In the genomic region with DNA sequence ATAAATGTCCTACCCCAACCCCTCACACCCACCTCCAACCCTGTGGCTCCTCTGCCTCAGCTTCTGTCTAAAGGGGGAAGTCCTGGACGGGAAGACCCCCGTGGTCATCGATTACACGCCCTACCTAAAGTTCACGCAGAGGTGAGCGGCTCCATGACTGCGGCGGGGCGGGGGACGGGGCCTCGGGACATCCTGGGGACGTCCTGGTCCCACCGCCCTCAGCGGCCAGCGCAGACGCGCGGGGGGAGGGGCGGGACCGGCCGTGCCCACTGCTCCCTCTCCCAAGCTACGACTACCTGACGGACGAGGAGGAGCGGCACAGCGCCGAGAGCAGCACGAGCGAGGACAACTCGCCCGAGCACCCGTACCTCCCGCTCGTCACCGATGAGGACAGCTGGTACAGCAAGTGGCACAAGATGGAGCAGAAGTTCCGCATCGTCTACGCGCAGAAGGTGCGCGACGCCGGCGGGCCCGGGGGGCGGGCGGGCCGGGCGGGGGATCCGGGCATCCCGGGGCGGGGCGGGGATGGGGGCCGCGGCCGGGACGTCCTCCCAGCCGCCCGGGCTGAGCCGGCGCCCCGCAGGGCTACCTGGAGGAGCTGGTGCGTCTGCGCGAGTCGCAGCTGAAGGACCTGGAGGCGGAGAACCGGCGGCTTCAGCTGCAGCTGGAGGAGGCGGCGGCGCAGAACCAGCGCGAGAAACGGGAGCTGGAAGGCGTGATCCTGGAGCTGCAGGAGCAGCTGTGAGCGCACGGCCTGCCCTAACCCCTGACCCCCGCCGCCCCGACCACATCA, we compare ENCODE assay signal across 7 cellular contexts. TPM values are rescaled to one million over a fixed set of nuclear protein-coding genes. Genes with fewer than 3 reads are reported as not detected.
A peak's percentile ranks its signal among the peaks of the same experiment; 100 is the strongest.
DNase-seq lines count a peak whose midpoint lies in the region; ATAC-seq, FAIRE-seq and TF ChIP-seq lines count a peak whose summit lies in the region.

No MANE protein-coding gene starts in this region.

- peak overlapping the region; percentile 61 for H2AFZ ChIP-seq in GM12878 (ENCODE audit: control insufficient read depth, low read depth, low read length)

- no peak overlapping the region for H3K9ac ChIP-seq in GM12878 (ENCODE audit: control insufficient read depth, insufficient read depth, low read length)

- TF ChIP-seq CTCF in GM12865 (IDR thresholded peaks at IDR 0.05; ENCODE audit: insufficient read depth, low read depth, low read length, missing control alignments) (no peak), GM12878 (IDR thresholded peaks at IDR 0.05 in 2 of 3, conservative IDR thresholded peaks at IDR 0.05 in 1 of 3; ENCODE audit: control insufficient read depth in 2 of 3, extremely low read depth in 1 of 3, insufficient read depth in 1 of 3, low read depth in 3 of 3, low read length in 3 of 3) (no peak), left lung (IDR thresholded peaks at IDR 0.05) (no peak)

- peaks cover 0 to 5% of the 10 kb centered on the region in 2 experiments; a peak in 3 of 4 replicates for H3K36me3 ChIP-seq in GM12878 (ENCODE audit: control insufficient read depth in 2 of 2, insufficient read depth in 2 of 2, low read length in 1 of 2)
- peaks cover 0 to 18% of the 10 kb centered on the region in 2 donors for H3K36me3 ChIP-seq in left lung
- peaks cover 9% of the 10 kb centered on the region for H3K36me3 ChIP-seq in thymus (ENCODE audit: control insufficient read depth, insufficient read depth)

- CTCF ChIA-PET in GM12878 (lab: Yijun Ruan, JAX), result no interaction called here

- H3K4me3 ChIP-seq in GM12865 (ENCODE audit: low read depth, low read length) (peak overlapping the region; percentile 19; the same call in 1 of the 2 replicates), GM12878 (peak overlapping the region; percentile 44; the same call in 1 of the 2 replicates), left lung (peak overlapping the region in 1 of 2 donors; percentile 18), thymus (ENCODE audit: low read length) (peak overlapping the region; percentile 42)

- no peak; the same call in 1 of the 2 replicates for TF ChIP-seq POLR2A in GM12878 (IDR thresholded peaks at IDR 0.05; ENCODE audit: low read depth, low read length)

- no TSS peak for BruUV-seq in GM12878 (replicated peaks; lab: Mats Ljungman, UMichigan)

- H3K79me2 ChIP-seq in GM12878 (ENCODE audit: control insufficient read depth, insufficient read depth, low read length), result no peaks in the 10 kb centered on the region

- DNase-seq in GM12865 (ENCODE audit: low read depth) (peak; percentile 57), NCI-H510A (lab: John Stamatoyannopoulos, UW) (peak; percentile 61), GM12878 (ENCODE audit: low read depth, low spot score) (no peak), left lung (peak in 1 of 2 donors; percentile 87), SHP77 treated with DMSO at 0.1 percent for 48 hours (lab: John Stamatoyannopoulos, UW) (no peak), NCI-H187 treated with DMSO at 0.1 percent for 48 hours (lab: John Stamatoyannopoulos, UW) (no peak)

- ATAC-seq in GM12878, result peak; percentile 59
- peak; percentile 67 for ATAC-seq in left lung

- H3K9me3 ChIP-seq in GM12878 (replicated peaks; ENCODE audit: control insufficient read depth, insufficient read depth, low read length) (no peaks in the 10 kb centered on the region), left lung (no peaks in the 10 kb centered on the region), thymus (ENCODE audit: control insufficient read depth) (no peaks in the 10 kb centered on the region)

- TF ChIP-seq RAD21 in GM12878 (IDR thresholded peaks at IDR 0.05; ENCODE audit: insufficient read depth, low read depth, low read length), result no peak

- H3K27me3 ChIP-seq in GM12878 (replicated peaks in 1 of 2; ENCODE audit: control insufficient read depth in 2 of 2, insufficient read depth in 2 of 2, low read length in 1 of 2), result peaks cover 4 to 14% of the 10 kb centered on the region in 2 experiments; a peak in 3 of 4 replicates
- peaks cover 33 to 64% of the 10 kb centered on the region in 2 donors for H3K27me3 ChIP-seq in left lung
- peaks cover 22% of the 10 kb centered on the region for H3K27me3 ChIP-seq in thymus (ENCODE audit: control insufficient read depth, insufficient read depth)

- in situ Hi-C loops in GM12878 (cut with MboI), result no loop called here

- TF ChIP-seq EP300 in GM12878 (IDR thresholded peaks at IDR 0.05; ENCODE audit: borderline replicate concordance in 1 of 2, control insufficient read depth in 1 of 2, low read depth in 2 of 2, low read length in 2 of 2), result no peak

- intact Hi-C loops in GM12878 (cut with micrococcal nuclease; ENCODE audit: unreplicated experiment) (no loop called here), left lung (cut with DNase I) (no loop called here)

- 0 out of 2 replicates have a peak, but pooled peaks cover 2% of the 10 kb centered on the region for H4K20me1 ChIP-seq in GM12878 (ENCODE audit: control insufficient read depth, insufficient read depth)

- RAD21 ChIA-PET in GM12878 (lab: Charles Lee; ENCODE audit: unreplicated experiment), result no interaction called here

- peak; percentile 65 for FAIRE-seq in GM12878 (lab: Jason Lieb, UNC)

- POLR2A ChIA-PET in GM12878 (lab: Charles Lee), result interaction anchor here (0.5 kb wide), 1 partner anchor 36 kb away, joined by 3 read pairs; no protein-coding TSS in a partner anchor

- H3K4me1 ChIP-seq in GM12878 (ENCODE audit: control insufficient read depth, insufficient read depth, low read length) (peaks cover 14% of the 10 kb centered on the region), left lung (peaks cover 3 to 17% of the 10 kb centered on the region in 2 donors), thymus (ENCODE audit: control insufficient read depth, insufficient read depth, low read length) (no peaks in the 10 kb centered on the region)

- peak overlapping the region; percentile 70 for H3K4me2 ChIP-seq in GM12878 (ENCODE audit: control insufficient read depth, insufficient read depth)

- SMC1A ChIA-PET in GM12878 (lab: Charles Lee; ENCODE audit: uncharacterized antibody, unreplicated experiment), result no interaction called here

- 7% methylated on average over 37 of the region's 81 CpGs for WGBS in GM12878 (ENCODE audit: insufficient coverage, insufficient replicate concordance, low lambda C conversion rate, missing lambda C conversion rate)
- WGBS in thymus, result 1% methylated on average over 81 of the region's 81 CpGs

- H3K27ac ChIP-seq in GM12878 (ENCODE audit: control insufficient read depth, insufficient read depth) (no peak overlapping the region), left lung (no peak overlapping the region), thymus (ENCODE audit: low read depth) (no peak overlapping the region)

RNA-seq across cellular contexts. Expression of gene RUNDC3A, which starts 6.7 kb away (rescaled TPM):
- not detected in 2 replicates for total RNA-seq in GM12878 (2013; cell fraction: nucleolus; rRNA removed)
- total RNA-seq in GM12878 (2014; rRNA removed) (not detected in 2 replicates), GM12878 (2014; rRNA removed; fragmentation: Illumina TruSeq; extraction: Trizol) (not detected in 2 replicates), GM12878 (2021) (not detected in 2 replicates), left lung (under 1 TPM; 0.08 to 0.38 TPM)
- not detected for polyA plus RNA-seq in GM12878 (2011; ENCODE audit: low read depth)
- polyA plus RNA-seq in GM12878 (2011; rRNA removed) (0.07 TPM in 1 of 2 replicates, not detected in the other), GM12878 (2014; fragmentation: Illumina TruSeq; extraction: Trizol) (not detected in 2 replicates), GM12878 (2014; fragmentation: Nextera tagmentation; extraction: Ambion mirVana) (not detected), GM12878 (2014; rRNA removed) (0.36 TPM in 1 of 2 replicates, not detected in the other), GM12878 (2016; fragmentation: Nextera tagmentation; extraction: Ambion mirVana) (under 1 TPM in 1 of 2 experiments, not detected in 1; 0.17 TPM), thymus (4.9 TPM)
- not detected in 2 replicates for polyA plus RNA-seq in GM12878 (2011; cell fraction: cytosol; rRNA removed)
- not detected in 2 replicates for polyA plus RNA-seq in GM12878 (2011; cell fraction: nucleus; rRNA removed)
- 0.08 and 0.39 TPM in 2 replicates for polyA plus RNA-seq in GM12878 (2012)
- polyA minus RNA-seq in GM12878 (2011; rRNA and poly(A)+ RNA removed), result not detected in 2 replicates
- not detected in 2 replicates for polyA minus RNA-seq in GM12878 (2011; cell fraction: cytosol; rRNA and poly(A)+ RNA removed)
- polyA minus RNA-seq in GM12878 (2011; cell fraction: nucleus; rRNA and poly(A)+ RNA removed), result not detected in 2 replicates

RNA-seq across cellular contexts. Expression of gene SLC25A39, which starts 9.6 kb away (rescaled TPM):
- total RNA-seq in GM12878 (2013; cell fraction: nucleolus; rRNA removed), result 47.3 and 49.5 TPM in 2 replicates
- total RNA-seq in GM12878 (2014; rRNA removed) (175 and 192 TPM in 2 replicates), GM12878 (2014; rRNA removed; fragmentation: Illumina TruSeq; extraction: Trizol) (85.8 and 95.1 TPM in 2 replicates), GM12878 (2021) (190 and 198 TPM in 2 replicates), left lung (100 to 1,000 TPM; 120 to 121 TPM)
- polyA plus RNA-seq in GM12878 (2011; ENCODE audit: low read depth), result 40.5 TPM
- polyA plus RNA-seq in GM12878 (2011; rRNA removed) (27.2 and 62.1 TPM in 2 replicates), GM12878 (2014; fragmentation: Illumina TruSeq; extraction: Trizol) (21.0 and 108 TPM in 2 replicates), GM12878 (2014; fragmentation: Nextera tagmentation; extraction: Ambion mirVana) (1 to 10 TPM; 3.5 to 7.5 TPM), GM12878 (2014; rRNA removed) (227 and 273 TPM in 2 replicates), GM12878 (2016; fragmentation: Nextera tagmentation; extraction: Ambion mirVana) (100 to 1,000 TPM; 242 to 270 TPM), thymus (93.8 TPM)
- 106 and 140 TPM in 2 replicates for polyA plus RNA-seq in GM12878 (2011; cell fraction: cytosol; rRNA removed)
- polyA plus RNA-seq in GM12878 (2011; cell fraction: nucleus; rRNA removed), result 226 and 301 TPM in 2 replicates
- polyA plus RNA-seq in GM12878 (2012), result 94.3 and 110 TPM in 2 replicates
- polyA minus RNA-seq in GM12878 (2011; rRNA and poly(A)+ RNA removed), result 28.4 and 48.2 TPM in 2 replicates
- 39.4 and 51.5 TPM in 2 replicates for polyA minus RNA-seq in GM12878 (2011; cell fraction: cytosol; rRNA and poly(A)+ RNA removed)
- polyA minus RNA-seq in GM12878 (2011; cell fraction: nucleus; rRNA and poly(A)+ RNA removed), result 34.2 and 60.8 TPM in 2 replicates

RNA-seq across cellular contexts. Expression of gene GRN, which starts 30.0 kb away (rescaled TPM):
- 191 and 195 TPM in 2 replicates for total RNA-seq in GM12878 (2013; cell fraction: nucleolus; rRNA removed)
- total RNA-seq in GM12878 (2014; rRNA removed), result 275 and 367 TPM in 2 replicates
- 64.5 and 85.4 TPM in 2 replicates for total RNA-seq in GM12878 (2014; rRNA removed; fragmentation: Illumina TruSeq; extraction: Trizol)
- 361 and 389 TPM in 2 replicates for total RNA-seq in GM12878 (2021)
- polyA plus RNA-seq in GM12878 (2011; ENCODE audit: low read depth), result 195 TPM
- polyA plus RNA-seq in GM12878 (2011; rRNA removed), result 10.5 and 58.2 TPM in 2 replicates
- 78.4 and 102 TPM in 2 replicates for polyA plus RNA-seq in GM12878 (2011; cell fraction: cytosol; rRNA removed)
- polyA plus RNA-seq in GM12878 (2011; cell fraction: nucleus; rRNA removed), result 485 and 500 TPM in 2 replicates
- polyA plus RNA-seq in GM12878 (2012), result 241 and 346 TPM in 2 replicates
- 30.9 and 120 TPM in 2 replicates for polyA plus RNA-seq in GM12878 (2014; fragmentation: Illumina TruSeq; extraction: Trizol)
- 10 to 100 TPM; 22.3 to 33.2 TPM for polyA plus RNA-seq in GM12878 (2014; fragmentation: Nextera tagmentation; extraction: Ambion mirVana)
- polyA plus RNA-seq in GM12878 (2014; rRNA removed), result 158 and 192 TPM in 2 replicates
- polyA plus RNA-seq in GM12878 (2016; fragmentation: Nextera tagmentation; extraction: Ambion mirVana), result 100 to 1,000 TPM; 351 to 363 TPM
- polyA minus RNA-seq in GM12878 (2011; rRNA and poly(A)+ RNA removed), result 55.3 and 92.2 TPM in 2 replicates
- polyA minus RNA-seq in GM12878 (2011; cell fraction: cytosol; rRNA and poly(A)+ RNA removed), result 92.2 and 92.5 TPM in 2 replicates
- polyA minus RNA-seq in GM12878 (2011; cell fraction: nucleus; rRNA and poly(A)+ RNA removed), result 83.1 and 106 TPM in 2 replicates
- total RNA-seq in left lung, result 100 to 1,000 TPM; 563 to 616 TPM
- polyA plus RNA-seq in thymus, result 93.0 TPM

RNA-seq across cellular contexts. Expression of gene SLC4A1, which starts 47.1 kb away (rescaled TPM):
- total RNA-seq in GM12878 (2013; cell fraction: nucleolus; rRNA removed), result not detected in 2 replicates
- total RNA-seq in GM12878 (2014; rRNA removed) (not detected in 2 replicates), GM12878 (2014; rRNA removed; fragmentation: Illumina TruSeq; extraction: Trizol) (not detected in 2 replicates), GM12878 (2021) (not detected in 2 replicates), left lung (1 to 10 TPM in 1 of 2 donors, under 1 TPM in 1; 0.58 to 1.4 TPM)
- polyA plus RNA-seq in GM12878 (2011; ENCODE audit: low read depth), result not detected
- polyA plus RNA-seq in GM12878 (2011; rRNA removed) (not detected in 2 replicates), GM12878 (2014; fragmentation: Illumina TruSeq; extraction: Trizol) (not detected in 2 replicates), GM12878 (2014; fragmentation: Nextera tagmentation; extraction: Ambion mirVana) (not detected), GM12878 (2014; rRNA removed) (0.03 and 0.04 TPM in 2 replicates), GM12878 (2016; fragmentation: Nextera tagmentation; extraction: Ambion mirVana) (not detected), thymus (0.37 TPM)
- polyA plus RNA-seq in GM12878 (2011; cell fraction: cytosol; rRNA removed), result not detected in 2 replicates
- not detected in 2 replicates for polyA plus RNA-seq in GM12878 (2011; cell fraction: nucleus; rRNA removed)
- polyA plus RNA-seq in GM12878 (2012), result 0.03 TPM in 1 of 2 replicates, not detected in the other
- polyA minus RNA-seq in GM12878 (2011; rRNA and poly(A)+ RNA removed), result not detected in 2 replicates
- not detected in 2 replicates for polyA minus RNA-seq in GM12878 (2011; cell fraction: cytosol; rRNA and poly(A)+ RNA removed)
- not detected in 2 replicates for polyA minus RNA-seq in GM12878 (2011; cell fraction: nucleus; rRNA and poly(A)+ RNA removed)

RNA-seq across cellular contexts. Expression of gene FAM171A2, which starts 48.6 kb away (rescaled TPM):
- 0.37 TPM in 1 of 2 replicates, not detected in the other for total RNA-seq in GM12878 (2013; cell fraction: nucleolus; rRNA removed)
- total RNA-seq in GM12878 (2014; rRNA removed) (1.1 and 1.3 TPM in 2 replicates), GM12878 (2014; rRNA removed; fragmentation: Illumina TruSeq; extraction: Trizol) (0.09 and 0.36 TPM in 2 replicates), GM12878 (2021) (1.3 and 1.7 TPM in 2 replicates), left lung (1 to 10 TPM; 1.4 to 4.3 TPM)
- 0.10 TPM for polyA plus RNA-seq in GM12878 (2011; ENCODE audit: low read depth)
- polyA plus RNA-seq in GM12878 (2011; rRNA removed) (0.04 and 0.18 TPM in 2 replicates), GM12878 (2014; fragmentation: Illumina TruSeq; extraction: Trizol) (0.13 TPM in 1 of 2 replicates, not detected in the other), GM12878 (2014; fragmentation: Nextera tagmentation; extraction: Ambion mirVana) (under 1 TPM in 1 of 2 experiments, not detected in 1; 0.09 TPM), GM12878 (2014; rRNA removed) (0.82 and 1.1 TPM in 2 replicates), GM12878 (2016; fragmentation: Nextera tagmentation; extraction: Ambion mirVana) (under 1 TPM in 1 of 2 experiments, not detected in 1; 0.08 TPM), thymus (0.39 TPM)
- polyA plus RNA-seq in GM12878 (2011; cell fraction: cytosol; rRNA removed), result 0.16 and 0.33 TPM in 2 replicates
- polyA plus RNA-seq in GM12878 (2011; cell fraction: nucleus; rRNA removed), result 0.34 and 0.39 TPM in 2 replicates
- 0.57 and 0.59 TPM in 2 replicates for polyA plus RNA-seq in GM12878 (2012)
- polyA minus RNA-seq in GM12878 (2011; rRNA and poly(A)+ RNA removed), result 0.22 and 0.41 TPM in 2 replicates
- polyA minus RNA-seq in GM12878 (2011; cell fraction: cytosol; rRNA and poly(A)+ RNA removed), result 0.83 TPM in 1 of 2 replicates, not detected in the other
- 0.12 and 0.38 TPM in 2 replicates for polyA minus RNA-seq in GM12878 (2011; cell fraction: nucleus; rRNA and poly(A)+ RNA removed)

Comparison
In these comparisons a context has a peak if more than half of its experiments do, and no peak if none do; other contexts are left out.
1. DNase-seq: peak in GM12865 (single experiment) and NCI-H510A (single experiment); none in GM12878 (single experiment), SHP77 treated with DMSO at 0.1 percent for 48 hours (single experiment) and NCI-H187 treated with DMSO at 0.1 percent for 48 hours (single experiment).